In genomic region chr2:233501198-233502076, GRCh38 we compare ENCODE assay signal across 9 cellular contexts.
DNase-seq lines count a peak whose midpoint lies in the region; ATAC-seq, FAIRE-seq and TF ChIP-seq lines count a peak whose summit lies in the region.
"Had no signal": no experiment of that assay in that cellular context is flagged by ENCODE, and none has a peak within 500 bp of the region (broad histone marks: within the 10 kb centered on the region; RNA-seq: fewer than 3 reads in every experiment).

No MANE protein-coding gene starts in this region.

- 95% methylated on average over 3 of the region's 3 CpGs for WGBS in SK-N-SH (ENCODE audit: low lambda C conversion rate)

- H3K27me3 ChIP-seq in SK-N-SH (ENCODE audit: insufficient read depth), result no peaks in the 10 kb centered on the region

- TF ChIP-seq EP300 in SK-N-SH (IDR thresholded peaks at IDR 0.05; ENCODE audit: borderline replicate concordance in 1 of 2, low read depth in 1 of 2, low read length in 1 of 2), result no peak

- DNase-seq in GM18507 (ENCODE audit: extremely low spot score, insufficient read length, low read depth) (no peak), astrocyte of the cerebellum (ENCODE audit: low read depth) (peak; percentile 29), renal cortical epithelial cell (ENCODE audit: low read depth) (peak; percentile 48), SK-N-SH (no peak), SHP77 (lab: John Stamatoyannopoulos, UW) (no peak), NCI-H1092 (lab: John Stamatoyannopoulos, UW) (no peak)
- DNase-seq: DMS79 treated with DMSO at 0.1 percent for 48 hours, NCI-H1694 had no signal

- H2AFZ ChIP-seq in SK-N-SH (ENCODE audit: low read depth), result no peak overlapping the region

- no peak for TF ChIP-seq RAD21 in SK-N-SH (IDR thresholded peaks at IDR 0.05; ENCODE audit: low read length)

- no peaks in the 10 kb centered on the region for H3K9me2 ChIP-seq in SK-N-SH

- H3K4me2 ChIP-seq in SK-N-SH, result no peak overlapping the region

- no peaks in the 10 kb centered on the region for H4K20me1 ChIP-seq in SK-N-SH (ENCODE audit: insufficient read depth)

- peak; percentile 64 for FAIRE-seq in GM18507 (lab: Jason Lieb, UNC)

- in situ Hi-C loops in astrocyte of the cerebellum (cut with HindIII; ENCODE audit: low sequenced_read_pairs), result no loop called here

- ATAC-seq in HG02610 (IDR thresholded peaks at IDR 0.05; ENCODE audit: unreplicated experiment), result peak; percentile 82

- POLR2A ChIA-PET in SK-N-SH (lab: Yijun Ruan, JAX), result no interaction called here

- TF ChIP-seq CTCF in astrocyte of the cerebellum (IDR thresholded peaks at IDR 0.05; ENCODE audit: low read depth, low read length, missing control alignments) (no peak), SK-N-SH (IDR thresholded peaks at IDR 0.05) (no peak)

- H3K27ac ChIP-seq in SK-N-SH (ENCODE audit: low read depth in 2 of 2, low read length in 1 of 2), result peak overlapping the region in 1 of 2 experiments; percentile 17; a peak in 1 of 4 replicates

- H3F3A ChIP-seq in SK-N-SH (replicated peaks; ENCODE audit: insufficient read depth), result peaks cover 12% of the 10 kb centered on the region

- H3K9ac ChIP-seq in SK-N-SH, result no peak overlapping the region

- no peaks in the 10 kb centered on the region for H3K4me1 ChIP-seq in SK-N-SH (ENCODE audit: control insufficient read depth in 1 of 2, insufficient read depth in 2 of 2, low read depth in 1 of 2, low read length in 1 of 2)

- H3K9me3 ChIP-seq in SK-N-SH, result peaks cover 10% of the 10 kb centered on the region

- no peaks in the 10 kb centered on the region for H3K79me2 ChIP-seq in SK-N-SH (ENCODE audit: insufficient read depth)

- CTCF ChIA-PET in SK-N-SH (lab: Yijun Ruan, JAX), result no interaction called here

- H3K4me3 ChIP-seq in astrocyte of the cerebellum (ENCODE audit: low read depth, low read length), result no peak overlapping the region
- H3K4me3 ChIP-seq in SK-N-SH (ENCODE audit: low read depth in 2 of 2, low read length in 1 of 2), result no peak overlapping the region

- peaks cover 53 to 55% of the 10 kb centered on the region in 2 experiments for H3K36me3 ChIP-seq in SK-N-SH (replicated peaks in 1 of 2; ENCODE audit: control insufficient read depth in 1 of 2, insufficient read depth in 2 of 2, low read length in 1 of 2)

TF ChIP-seq in SK-N-SH, 30 proteins besides CTCF, POLR2A, EP300 and RAD21:
- no peak for TF ChIP-seq PBX3 (IDR thresholded peaks at IDR 0.05)
- TF ChIP-seq JUND (IDR thresholded peaks at IDR 0.05), result no peak

Comparison
In these comparisons a context has a peak if more than half of its experiments do, and no peak if none do; other contexts are left out.
1. DNase-seq: peak in astrocyte of the cerebellum (single experiment) and renal cortical epithelial cell (single experiment); none in GM18507 (single experiment), SK-N-SH (single experiment), SHP77 (0 of 2) and NCI-H1092 (single experiment).